5 cellular contexts compared by ENCODE assay signal in genomic region chr6:29149444-29149843, GRCh38. TPM values are rescaled to one million over a fixed set of nuclear protein-coding genes. Genes with fewer than 3 reads are reported as not detected.
"Had no signal": no experiment of that assay in that cellular context is flagged by ENCODE, and none has a peak within 500 bp of the region (broad histone marks: within the 10 kb centered on the region; RNA-seq: fewer than 3 reads in every experiment).

No MANE protein-coding gene starts in this region.

RNA-seq across cellular contexts. Expression of gene OR2J2, which starts 21.3 kb away (rescaled TPM):
- total RNA-seq: HepG2, HT-29, HT1080, IMR-90 had no signal
- polyA plus RNA-seq: IgD-negative memory B cell, IMR-90 had no signal

RNA-seq across cellular contexts. Expression of gene OR2J3, which starts 41.6 kb away (rescaled TPM):
- total RNA-seq: HepG2, HT-29, HT1080, IMR-90 had no signal
- polyA plus RNA-seq: IgD-negative memory B cell, IMR-90 had no signal

RNA-seq across cellular contexts. Expression of gene OR2J1, which starts 50.2 kb away (rescaled TPM):
- total RNA-seq: HepG2, HT-29, HT1080, IMR-90 had no signal
- polyA plus RNA-seq: IgD-negative memory B cell, IMR-90 had no signal
